ENCODE assay signal across 22 cellular contexts in genomic region chr1:23632479-23633160, GRCh38. TPM values are rescaled to one million over a fixed set of nuclear protein-coding genes. Genes with fewer than 3 reads are reported as not detected.
DNase-seq lines count a peak whose midpoint lies in the region; ATAC-seq and TF ChIP-seq lines count a peak whose summit lies in the region.
"Had no signal": no experiment of that assay in that cellular context is flagged by ENCODE, and none has a peak within 500 bp of the region (broad histone marks: within the 10 kb centered on the region; RNA-seq: fewer than 3 reads in every experiment).

No MANE protein-coding gene starts in this region.

- H3K4me1 ChIP-seq in OCI-LY7 (ENCODE audit: insufficient read depth, low read length, poor library complexity, severe bottlenecking), result peaks cover 92% of the 10 kb centered on the region
- H3K4me1 ChIP-seq in mesendoderm (ENCODE audit: control insufficient read depth, low read depth, low read length), result peaks cover 15% of the 10 kb centered on the region

- intact Hi-C loops in OCI-LY7 (cut with micrococcal nuclease; ENCODE audit: unreplicated experiment), result no loop called here

- no peaks in the 10 kb centered on the region for H3K9me3 ChIP-seq in OCI-LY7 (ENCODE audit: low read length)
- H3K9me3 ChIP-seq: Peyer's patch, SJCRH30 had no signal

- ATAC-seq in HG03045 (IDR thresholded peaks at IDR 0.05; ENCODE audit: unreplicated experiment), result no peak
- ATAC-seq in GM18498 (IDR thresholded peaks at IDR 0.05; ENCODE audit: unreplicated experiment), result no peak
- ATAC-seq: GM12878 had no signal

- no peaks in the 10 kb centered on the region for H3K36me3 Mint-ChIP-seq in activated T-cell treated with anti-CD3 and anti-CD28 coated beads, Interleukin-2, amount 50 U/mL, for 24 hours (ENCODE audit: low read depth)
- H3K36me3 Mint-ChIP-seq: CD14-positive monocyte had no signal

- CTCF ChIA-PET in OCI-LY7 (lab: Charles Lee; ENCODE audit: unreplicated experiment), result interaction anchor here (0.6 to 1.0 kb wide), 2 partner anchors 56 to 84 kb away, joined by 3 to 4 read pairs; no protein-coding TSS in a partner anchor

- no peak overlapping the region for H3K4me3 ChIP-seq in OCI-LY7 (ENCODE audit: low read depth, low read length, poor library complexity, severe bottlenecking)
- H3K4me3 ChIP-seq in mesendoderm (ENCODE audit: low read length), result no peak overlapping the region
- H3K4me3 ChIP-seq in H7 (ENCODE audit: insufficient read depth, low read depth, low read length), result no peak overlapping the region
- H3K4me3 ChIP-seq: GM12878, Peyer's patch, SJCRH30 had no signal

- H3K56ac ChIP-seq in mesendoderm (ENCODE audit: low read length), result no peak overlapping the region

- no CpG with 5 or more reads among the region's 2 CpGs for WGBS in mesendoderm (ENCODE audit: extremely low coverage, insufficient coverage, low lambda C conversion rate)

- H3K27ac ChIP-seq in OCI-LY7 (ENCODE audit: low read depth, low read length, poor library complexity, severe bottlenecking), result peak overlapping the region; percentile 67
- no peak overlapping the region for H3K27ac ChIP-seq in mesendoderm (ENCODE audit: low read depth, low read length)
- H3K27ac ChIP-seq: 22Rv1, Peyer's patch, SJCRH30 had no signal

- peak overlapping the region; percentile 54 for H2BK120ac ChIP-seq in mesendoderm (ENCODE audit: low read depth, low read length)

- H3K27me3 ChIP-seq in mesendoderm (ENCODE audit: insufficient read depth, low read length, poor library complexity) (no peaks in the 10 kb centered on the region), H7 (ENCODE audit: control insufficient read depth, insufficient read depth, low read length) (no peaks in the 10 kb centered on the region)
- H3K27me3 ChIP-seq: Peyer's patch, SJCRH30 had no signal

- H2AFZ ChIP-seq in OCI-LY7 (ENCODE audit: low read length), result no peak overlapping the region

- no peak overlapping the region for H3K23ac ChIP-seq in mesendoderm (ENCODE audit: low read length)

- H3K4ac ChIP-seq in mesendoderm (ENCODE audit: low read depth, low read length), result no peak overlapping the region

- H3K4me2 ChIP-seq in OCI-LY7 (ENCODE audit: low read length) (peak overlapping the region; percentile 31; the same call in 1 of the 2 replicates), mesendoderm (ENCODE audit: low read length) (no peak overlapping the region)

- H4K5ac ChIP-seq in mesendoderm (ENCODE audit: low read length), result no peak overlapping the region

- H3K27ac Mint-ChIP-seq in activated T-cell treated with anti-CD3 and anti-CD28 coated beads, Interleukin-2, amount 50 U/mL, for 24 hours, result peak overlapping the region; percentile 14
- H3K27ac Mint-ChIP-seq: CD14-positive monocyte, H9, IgD-negative memory B cell had no signal

- no peak overlapping the region for H4K8ac ChIP-seq in mesendoderm (ENCODE audit: low read depth, low read length)

- H3K79me2 ChIP-seq in OCI-LY7 (ENCODE audit: insufficient read depth, low read depth, low read length), result peaks cover 13% of the 10 kb centered on the region; the same call in 1 of the 2 replicates
- no peaks in the 10 kb centered on the region for H3K79me2 ChIP-seq in mesendoderm (ENCODE audit: control insufficient read depth, insufficient read depth, low read length)

- no peak overlapping the region for H3K4me3 Mint-ChIP-seq in activated T-cell treated with anti-CD3 and anti-CD28 coated beads, Interleukin-2, amount 50 U/mL, for 24 hours
- H3K4me3 Mint-ChIP-seq: CD14-positive monocyte, H9 had no signal

- H2AK5ac ChIP-seq in mesendoderm (ENCODE audit: low read length), result no peak overlapping the region

- no TSS peak for BruUV-seq in OCI-LY7 (replicated peaks; lab: Mats Ljungman, UMichigan)

- no peaks in the 10 kb centered on the region for H4K20me1 ChIP-seq in OCI-LY7 (ENCODE audit: insufficient read depth, low read length)

- DNase-seq in activated T-cell treated with anti-CD3 and anti-CD28 coated beads, Interleukin-2, amount 50 U/mL, for 24 hours, result no peak
- no peak for DNase-seq in activated T-cell treated with anti-CD3 and anti-CD28 coated beads, Interleukin-2, amount 50 U/mL, for 48 hours
- no peak for DNase-seq in OCI-LY7 (ENCODE audit: low spot score)
- no peak for DNase-seq in mesendoderm
- DNase-seq in H7, result no peak
- no peak for DNase-seq in OCI-M1 (lab: John Stamatoyannopoulos, UW)
- DNase-seq: COR-L47, DMS79, H9, MV-4-11, NCI-H1436, NCI-H1930, NCI-H510A, Peyer's patch, SJCRH30, T-helper 1 cell had no signal

- peaks cover 47% of the 10 kb centered on the region for H3K4me1 Mint-ChIP-seq in activated T-cell treated with anti-CD3 and anti-CD28 coated beads, Interleukin-2, amount 50 U/mL, for 24 hours (ENCODE audit: low read depth)

- H3K36me3 ChIP-seq in OCI-LY7 (ENCODE audit: insufficient read depth, low read length), result peaks cover 7% of the 10 kb centered on the region; the same call in 1 of the 2 replicates
- H3K36me3 ChIP-seq in mesendoderm (ENCODE audit: control insufficient read depth, insufficient read depth, low read length), result no peaks in the 10 kb centered on the region
- no peaks in the 10 kb centered on the region for H3K36me3 ChIP-seq in H7 (replicated peaks; ENCODE audit: control insufficient read depth, insufficient read depth, low read length)
- H3K36me3 ChIP-seq: Peyer's patch, SJCRH30 had no signal

- no peak for TF ChIP-seq CTCF in OCI-LY7 (conservative IDR thresholded peaks at IDR 0.05; ENCODE audit: low read length)

- no peaks in the 10 kb centered on the region for H3K9me2 ChIP-seq in OCI-LY7 (ENCODE audit: insufficient read depth, low read length)

- H3K9ac ChIP-seq in mesendoderm (ENCODE audit: low read length), result no peak overlapping the region

- H3K27me3 Mint-ChIP-seq in activated T-cell treated with anti-CD3 and anti-CD28 coated beads, Interleukin-2, amount 50 U/mL, for 24 hours, result no peaks in the 10 kb centered on the region
- H3K27me3 Mint-ChIP-seq: IgD-negative memory B cell had no signal

- POLR2A ChIA-PET in OCI-LY7 (lab: Charles Lee), result interaction anchor here (0.7 to 3.5 kb wide), 15 partner anchors 11 to 108 kb away, joined by 3 to 34 read pairs (median 3); partner anchors contain the start of gene ID3

- H3K9me3 Mint-ChIP-seq in activated T-cell treated with anti-CD3 and anti-CD28 coated beads, Interleukin-2, amount 50 U/mL, for 24 hours, result no peaks in the 10 kb centered on the region
- H3K9me3 Mint-ChIP-seq: H9, IgD-negative memory B cell had no signal

- H3K79me1 ChIP-seq in mesendoderm (ENCODE audit: low read length), result no peaks in the 10 kb centered on the region

- no peak overlapping the region for H3K18ac ChIP-seq in mesendoderm (ENCODE audit: low read length)

- H2BK15ac ChIP-seq in mesendoderm (replicated peaks; ENCODE audit: low read depth), result no peak overlapping the region

- no peak overlapping the region for H2BK5ac ChIP-seq in mesendoderm (ENCODE audit: low read length)

RNA-seq across cellular contexts. Expression of gene RPL11, which starts 59.0 kb away (rescaled TPM):
- total RNA-seq in OCI-LY7 (2014; rRNA removed; shearing (Covaris generic)), result 1,891 and 2,496 TPM in 2 replicates
- 1,767 and 1,774 TPM in 2 replicates for total RNA-seq in OCI-LY7 (2022)
- 2,959 TPM for polyA plus RNA-seq in mesendoderm (2013, experiment 1 of 2)
- 2,925 TPM for polyA plus RNA-seq in mesendoderm (2013, experiment 2 of 2)
- 1,671 and 2,124 TPM in 2 replicates for total RNA-seq in H7 (2014; rRNA removed; shearing (Covaris generic))
